In genomic region chr14:23047042-23047634, GRCh38 we compare ENCODE assay signal across 22 cellular contexts. TPM values are rescaled to one million over a fixed set of nuclear protein-coding genes. Genes with fewer than 3 reads are reported as not detected.
DNase-seq lines count a peak whose midpoint lies in the region; ATAC-seq and TF ChIP-seq lines count a peak whose summit lies in the region.
"Had no signal": no experiment of that assay in that cellular context is flagged by ENCODE, and none has a peak within 500 bp of the region (broad histone marks: within the 10 kb centered on the region; RNA-seq: fewer than 3 reads in every experiment).

No MANE protein-coding gene starts in this region.

- no peak for TF ChIP-seq POLR2A in IMR-90 (IDR thresholded peaks at IDR 0.05; ENCODE audit: low read depth, low read length)
- TF ChIP-seq POLR2A in gastrocnemius medialis (IDR thresholded peaks at IDR 0.05), result no peak

- H3K14ac ChIP-seq in IMR-90 (replicated peaks; ENCODE audit: low read depth, low read length), result 0 out of 2 replicates have a peak overlapping the region, but pooled peaks have one; percentile 14

- H3K4me3 ChIP-seq in IMR-90 (ENCODE audit: insufficient read depth, low read depth, low read length) (no peak overlapping the region), gastrocnemius medialis (no peak overlapping the region)
- H3K4me3 ChIP-seq: ovary, transverse colon had no signal

- H2BK20ac ChIP-seq in IMR-90 (ENCODE audit: low read depth, low read length), result no peak overlapping the region

- no peak overlapping the region for H4K91ac ChIP-seq in IMR-90 (ENCODE audit: insufficient read depth, low read depth, low read length)

- no peak overlapping the region for H4K5ac ChIP-seq in IMR-90 (ENCODE audit: low read depth, low read length)

- H3K23ac ChIP-seq in IMR-90 (ENCODE audit: low read depth, low read length), result 0 out of 2 replicates have a peak overlapping the region, but pooled peaks have one; percentile 15

- H3K4ac ChIP-seq in IMR-90 (ENCODE audit: low read depth, low read length), result peak overlapping the region; percentile 9; the same call in 1 of the 2 replicates

- DNase-seq in IMR-90, result no peak
- DNase-seq in amniotic epithelial cell (ENCODE audit: low read depth), result peak; percentile 7
- DNase-seq in islet precursor cell, result peak; percentile 48
- DNase-seq in gastrocnemius medialis, result no peak
- no peak for DNase-seq in HPDE6-E6E7 (ENCODE audit: extremely low spot score)
- no peak for DNase-seq in AG20443 (ENCODE audit: low spot score)
- no peak for DNase-seq in NCI-H2029 treated with DMSO at 0.1 percent for 48 hours (lab: John Stamatoyannopoulos, UW)
- DNase-seq: activated CD4-positive, CD25-positive, alpha-beta regulatory T cell; activated gamma-delta T cell; DMS79 treated with DMSO at 0.1 percent for 48 hours; erythroblast; head of caudate nucleus; KBM-7; small intestine; transverse colon had no signal

- no peaks in the 10 kb centered on the region for H3K36me3 ChIP-seq in IMR-90 (ENCODE audit: control insufficient read depth, insufficient read depth, low read length)
- H3K36me3 ChIP-seq in gastrocnemius medialis, result no peaks in the 10 kb centered on the region
- H3K36me3 ChIP-seq: ovary, transverse colon had no signal

- no peak overlapping the region for H2BK120ac ChIP-seq in IMR-90 (ENCODE audit: low read depth, low read length)

- peak overlapping the region; percentile 69; the same call in 1 of the 2 replicates for H2AK5ac ChIP-seq in IMR-90 (ENCODE audit: low read depth, low read length)

- peaks cover 8% of the 10 kb centered on the region; the same call in 1 of the 2 replicates for H3K9me1 ChIP-seq in IMR-90 (ENCODE audit: insufficient read depth, low read length)

- CTCF ChIA-PET in IMR-90 (lab: Yijun Ruan, JAX), result interaction anchor here (1.0 to 1.1 kb wide), 2 partner anchors 11 to 52 kb away, joined by 3 to 4 read pairs; no protein-coding TSS in a partner anchor

- peak overlapping the region; percentile 12 for H2AFZ ChIP-seq in IMR-90 (replicated peaks; ENCODE audit: low read length, poor library complexity)

- no peaks in the 10 kb centered on the region for H3K79me1 ChIP-seq in IMR-90 (ENCODE audit: low read depth in 1 of 2, low read length in 2 of 2)

- H2AK9ac ChIP-seq in IMR-90 (replicated peaks; ENCODE audit: low read depth, low read length, poor library complexity), result peak overlapping the region; percentile 15

- POLR2A ChIA-PET in IMR-90 (lab: Charles Lee; ENCODE audit: unreplicated experiment), result no interaction called here

- no peak overlapping the region for H3K18ac ChIP-seq in IMR-90 (ENCODE audit: low read depth, low read length)

- TF ChIP-seq RAD21 in IMR-90 (IDR thresholded peaks at IDR 0.05; ENCODE audit: low read length), result no peak

- H3K27ac ChIP-seq in IMR-90 (ENCODE audit: insufficient read depth, low read length) (no peak overlapping the region), gastrocnemius medialis (peak overlapping the region in 3 of 4 donors; percentile 41 to 54 (median 49))
- H3K27ac ChIP-seq: C4-2B, ovary, transverse colon had no signal

- 100% methylated on average over 1 of the region's 6 CpGs; no CpG with 5 or more reads in 1 of the 2 experiments for WGBS in IMR-90 (ENCODE audit: extremely low coverage in 2 of 2, insufficient read length in 1 of 2), 2 experiments

- in situ Hi-C loops in IMR-90 (cut with MboI; ENCODE audit: low sequenced_read_pairs), result no loop called here
- in situ Hi-C loops in gastrocnemius medialis (cut with MboI; ENCODE audit: low sequenced_read_pairs in 4 of 4), result no loop called here

- no peak overlapping the region for H3K56ac ChIP-seq in IMR-90 (ENCODE audit: extremely low read depth, insufficient read depth, low read length)

- intact Hi-C loops in IMR-90 (cut with micrococcal nuclease) (no loop called here), gastrocnemius medialis (cut with DNase I; ENCODE audit: low total_unique reads) (no loop called here)

- no peak overlapping the region for H2BK15ac ChIP-seq in IMR-90 (ENCODE audit: low read depth, low read length)

- H3K27me3 ChIP-seq in IMR-90 (ENCODE audit: control insufficient read depth, insufficient read depth, low read length) (no peaks in the 10 kb centered on the region), gastrocnemius medialis (no peaks in the 10 kb centered on the region)
- H3K27me3 ChIP-seq: ovary, transverse colon had no signal

- no TSS peak for BruUV-seq in IMR-90 (replicated peaks; lab: Mats Ljungman, UMichigan)

- H3K4me2 ChIP-seq in IMR-90 (ENCODE audit: low read depth, low read length), result no peak overlapping the region

- ATAC-seq in IMR-90 (ENCODE audit: low read depth), result peak; percentile 41
- ATAC-seq in gastrocnemius medialis, result peak in 1 of 2 donors; percentile 18
- no peak for ATAC-seq in HG02623 (IDR thresholded peaks at IDR 0.05; ENCODE audit: unreplicated experiment)

- 0 out of 4 replicates have a peak overlapping the region, but pooled peaks of 1 of the 2 experiments have one; percentile 29 for H4K8ac ChIP-seq in IMR-90 (ENCODE audit: low read depth in 2 of 2, low read length in 2 of 2)

- no peaks in the 10 kb centered on the region; the same call in 1 of the 2 replicates for H4K20me1 ChIP-seq in IMR-90 (ENCODE audit: insufficient read depth, low read length)

- TF ChIP-seq CTCF in IMR-90 (conservative IDR thresholded peaks at IDR 0.05; ENCODE audit: low read depth, low read length), result no peak
- no peak for TF ChIP-seq CTCF in gastrocnemius medialis (IDR thresholded peaks at IDR 0.05 in 4 of 5, conservative IDR thresholded peaks at IDR 0.05 in 1 of 5)

- H3K9me3 ChIP-seq in IMR-90 (ENCODE audit: control insufficient read depth, insufficient read depth, low read length) (no peaks in the 10 kb centered on the region), gastrocnemius medialis (no peaks in the 10 kb centered on the region)
- H3K9me3 ChIP-seq: ovary, transverse colon had no signal

- H3K9ac ChIP-seq in IMR-90 (ENCODE audit: low read depth, low read length), result no peak overlapping the region

- H2BK5ac ChIP-seq in IMR-90 (ENCODE audit: low read depth, low read length, poor library complexity, severe bottlenecking), result no peak overlapping the region

- dilution Hi-C loops in IMR-90 (cut with HindIII; ENCODE audit: low sequenced_read_pairs, unreplicated experiment), result no loop called here

- H3K4me1 ChIP-seq in IMR-90 (ENCODE audit: control insufficient read depth, insufficient read depth, low read length), result peaks cover 4% of the 10 kb centered on the region
- H3K4me1 ChIP-seq in gastrocnemius medialis, result no peaks in the 10 kb centered on the region
- H3K4me1 ChIP-seq: transverse colon had no signal

TF ChIP-seq in IMR-90, 13 proteins besides CTCF, POLR2A, EP300 and RAD21:
- TF ChIP-seq MAZ (IDR thresholded peaks at IDR 0.05; ENCODE audit: borderline replicate concordance, low read depth, low read length), result no peak
- TF ChIP-seq USF2 (IDR thresholded peaks at IDR 0.05; ENCODE audit: low read depth, low read length), result no peak
- TF ChIP-seq MAFK (IDR thresholded peaks at IDR 0.05; ENCODE audit: low read depth, low read length), result no peak

RNA-seq across cellular contexts. Expression of gene PSMB11, which starts 5.1 kb away (rescaled TPM):
- total RNA-seq in IMR-90 (2012; rRNA removed) (not detected in 2 replicates), gastrocnemius medialis (not detected)
- not detected in 2 replicates for polyA plus RNA-seq in IMR-90 (2012; rRNA removed)
- polyA plus RNA-seq in IMR-90 (2012; cell fraction: cytosol; rRNA removed), result 0.01 TPM in 1 of 2 replicates, not detected in the other
- not detected in 2 replicates for polyA plus RNA-seq in IMR-90 (2012; cell fraction: nucleus; rRNA removed; ENCODE audit: low replicate concordance)
- total RNA-seq: aorta; ovary; RPMI7951; T-helper 1 cell treated with Interleukin-12 subunit alpha and Interleukin-12 subunit beta and Interleukin-4 antibody, amounts not matched to agents 30 ng/mL and 1 ng/mL, for 36 hours; transverse colon had no signal
- polyA plus RNA-seq: aorta, keratinocyte, ovary, small intestine had no signal

RNA-seq across cellular contexts. Expression of gene CDH24, which starts 10.2 kb away (rescaled TPM):
- 3.6 and 3.9 TPM in 2 replicates for total RNA-seq in IMR-90 (2012; rRNA removed)
- polyA plus RNA-seq in IMR-90 (2012; rRNA removed), result 24.4 and 30.0 TPM in 2 replicates
- 11.1 and 16.7 TPM in 2 replicates for polyA plus RNA-seq in IMR-90 (2012; cell fraction: cytosol; rRNA removed)
- polyA plus RNA-seq in IMR-90 (2012; cell fraction: nucleus; rRNA removed; ENCODE audit: low replicate concordance), result 239 and 468 TPM in 2 replicates
- 1 to 10 TPM in 1 of 4 donors, under 1 TPM in 3; 0.36 to 1.7 (median 0.58) TPM for total RNA-seq in gastrocnemius medialis

RNA-seq across cellular contexts. Expression of gene PSMB5, which starts 12.4 kb away (rescaled TPM):
- total RNA-seq in IMR-90 (2012; rRNA removed) (268 and 310 TPM in 2 replicates), gastrocnemius medialis (100 to 1,000 TPM; 304 to 543 (median 486) TPM)
- 321 and 335 TPM in 2 replicates for polyA plus RNA-seq in IMR-90 (2012; rRNA removed)
- 284 and 429 TPM in 2 replicates for polyA plus RNA-seq in IMR-90 (2012; cell fraction: cytosol; rRNA removed)
- polyA plus RNA-seq in IMR-90 (2012; cell fraction: nucleus; rRNA removed; ENCODE audit: low replicate concordance), result 118 and 128 TPM in 2 replicates

RNA-seq across cellular contexts. Expression of gene C14orf93, which starts 37.2 kb away (rescaled TPM):
- total RNA-seq in IMR-90 (2012; rRNA removed), result 4.7 and 5.7 TPM in 2 replicates
- polyA plus RNA-seq in IMR-90 (2012; rRNA removed), result 4.7 and 5.4 TPM in 2 replicates
- 3.8 and 5.1 TPM in 2 replicates for polyA plus RNA-seq in IMR-90 (2012; cell fraction: cytosol; rRNA removed)
- polyA plus RNA-seq in IMR-90 (2012; cell fraction: nucleus; rRNA removed; ENCODE audit: low replicate concordance), result 10.0 and 12.8 TPM in 2 replicates
- 10 to 100 TPM in 1 of 4 donors, 1 to 10 TPM in 3; 3.7 to 16.2 (median 6.7) TPM for total RNA-seq in gastrocnemius medialis

RNA-seq across cellular contexts. Expression of gene ACIN1, which starts 47.8 kb away (rescaled TPM):
- total RNA-seq in IMR-90 (2012; rRNA removed) (71.9 and 73.8 TPM in 2 replicates), gastrocnemius medialis (10 to 100 TPM; 61.9 to 74.8 (median 70.6) TPM)
- polyA plus RNA-seq in IMR-90 (2012; rRNA removed), result 167 and 185 TPM in 2 replicates
- polyA plus RNA-seq in IMR-90 (2012; cell fraction: cytosol; rRNA removed), result 47.0 and 54.1 TPM in 2 replicates
- 631 and 1,195 TPM in 2 replicates for polyA plus RNA-seq in IMR-90 (2012; cell fraction: nucleus; rRNA removed; ENCODE audit: low replicate concordance)

Comparison
In these comparisons a context has a peak if more than half of its experiments do, and no peak if none do; other contexts are left out.
1. DNase-seq: peak in amniotic epithelial cell (single experiment) and islet precursor cell (single experiment); none in IMR-90 (single experiment), gastrocnemius medialis (0 of 2), HPDE6-E6E7 (single experiment), AG20443 (single experiment) and NCI-H2029 treated with DMSO at 0.1 percent for 48 hours (single experiment).